ENCODE assay signal across 8 cellular contexts in the genomic region with DNA sequence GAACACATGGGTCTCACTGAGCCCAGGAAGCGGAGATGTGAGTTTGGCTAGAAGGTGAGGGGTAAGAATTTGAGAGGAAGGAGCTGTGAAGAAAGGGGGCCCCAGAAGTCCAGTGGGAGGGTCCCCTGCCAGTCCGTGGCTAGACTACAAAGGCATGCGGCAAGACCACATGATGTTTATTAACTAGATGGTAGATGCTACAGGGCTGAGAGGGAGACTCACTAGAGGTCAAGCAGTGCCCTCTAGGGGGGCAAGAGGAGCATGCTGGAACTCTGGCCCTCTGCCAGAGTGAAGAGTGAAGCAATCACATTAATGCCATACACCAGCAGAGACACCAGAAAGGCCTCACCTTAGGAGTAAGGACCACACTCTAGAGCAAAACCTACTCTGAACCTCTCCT. TPM values are rescaled to one million over a fixed set of nuclear protein-coding genes. Genes with fewer than 3 reads are reported as not detected.
DNase-seq lines count a peak whose midpoint lies in the region; ATAC-seq and TF ChIP-seq lines count a peak whose summit lies in the region.

No MANE protein-coding gene starts in this region.

- H3K9me3 ChIP-seq in smooth muscle cell (replicated peaks; ENCODE audit: low read depth) (no peaks in the 10 kb centered on the region), vagina (no peaks in the 10 kb centered on the region)

- no peak overlapping the region for H3K4me2 ChIP-seq in smooth muscle cell

- no peak overlapping the region for H3K4me3 ChIP-seq in smooth muscle cell
- no peak overlapping the region for H3K4me3 ChIP-seq in vagina

- H4K20me1 ChIP-seq in smooth muscle cell (ENCODE audit: low read depth): peaks cover 91% of the 10 kb centered on the region

- TF ChIP-seq CTCF in GM12874 (IDR thresholded peaks at IDR 0.05; ENCODE audit: insufficient read depth, low read depth, low read length) (peak; percentile 55), smooth muscle cell (IDR thresholded peaks at IDR 0.05; ENCODE audit: borderline replicate concordance, insufficient read depth, poor library complexity, severe bottlenecking) (peak; percentile 42), vagina (IDR thresholded peaks at IDR 0.05) (peak in 1 of 3 experiments; percentile 19)

- H3K9ac ChIP-seq in smooth muscle cell (ENCODE audit: low read depth): no peak overlapping the region

- no peaks in the 10 kb centered on the region for H3K27me3 ChIP-seq in smooth muscle cell (ENCODE audit: low read depth)
- H3K27me3 ChIP-seq in vagina: no peaks in the 10 kb centered on the region

- intact Hi-C loops in vagina (cut with DNase I): no loop called here

- TF ChIP-seq POLR2A in vagina (IDR thresholded peaks at IDR 0.05): no peak

- peaks cover 31% of the 10 kb centered on the region for H3K36me3 Mint-ChIP-seq in activated T-cell treated with anti-CD3 and anti-CD28 coated beads, Interleukin-2, amount 50 U/mL, for 4 hours (ENCODE audit: insufficient read depth)

- H2AFZ ChIP-seq in smooth muscle cell (ENCODE audit: low read depth): no peak overlapping the region

- H3K4me1 Mint-ChIP-seq in activated T-cell treated with anti-CD3 and anti-CD28 coated beads, Interleukin-2, amount 50 U/mL, for 4 hours (ENCODE audit: low read depth): peaks cover 67% of the 10 kb centered on the region

- no peaks in the 10 kb centered on the region for H3K36me3 ChIP-seq in smooth muscle cell (ENCODE audit: low read depth)
- peaks cover 0 to under 1% of the 10 kb centered on the region in 2 donors for H3K36me3 ChIP-seq in vagina

- peak; percentile 73 to 81 for DNase-seq in AML-193 (lab: John Stamatoyannopoulos, UW)
- peak; percentile 85 for DNase-seq in NCI-H510A (lab: John Stamatoyannopoulos, UW)
- DNase-seq in activated T-cell treated with anti-CD3 and anti-CD28 coated beads, Interleukin-2, amount 50 U/mL, for 4 hours: peak; percentile 48
- DNase-seq in globus pallidus (ENCODE audit: low spot score): peak; percentile 79
- no peak for DNase-seq in smooth muscle cell (lab: John Stamatoyannopoulos, UW; ENCODE audit: unreplicated experiment)
- no peak for DNase-seq in middle frontal gyrus (ENCODE audit: extremely low spot score, low spot score)
- DNase-seq in vagina (ENCODE audit: extremely low spot score in 2 of 2): no peak

- H3K79me2 ChIP-seq in smooth muscle cell (ENCODE audit: low read depth): peaks cover 44% of the 10 kb centered on the region

- H3K9me3 Mint-ChIP-seq in activated T-cell treated with anti-CD3 and anti-CD28 coated beads, Interleukin-2, amount 50 U/mL, for 4 hours: no peaks in the 10 kb centered on the region

- no peaks in the 10 kb centered on the region for H3K27me3 Mint-ChIP-seq in activated T-cell treated with anti-CD3 and anti-CD28 coated beads, Interleukin-2, amount 50 U/mL, for 4 hours (ENCODE audit: low read depth)

- H3K4me1 ChIP-seq in smooth muscle cell (ENCODE audit: low read depth): no peaks in the 10 kb centered on the region
- peaks cover 39% of the 10 kb centered on the region for H3K4me1 ChIP-seq in vagina

- H3K4me3 Mint-ChIP-seq in activated T-cell treated with anti-CD3 and anti-CD28 coated beads, Interleukin-2, amount 50 U/mL, for 4 hours: no peak overlapping the region

- ATAC-seq in activated T-cell treated with anti-CD3 and anti-CD28 coated beads, Interleukin-2, amount 50 U/mL, for 4 hours: peak; percentile 66 to 76

- no peak overlapping the region for H3K27ac ChIP-seq in smooth muscle cell (ENCODE audit: low read depth)
- no peak overlapping the region for H3K27ac ChIP-seq in vagina

- 38% methylated on average over 3 of the region's 3 CpGs for WGBS in smooth muscle cell (ENCODE audit: low lambda C conversion rate)

- no peaks in the 10 kb centered on the region for H3F3A ChIP-seq in smooth muscle cell (ENCODE audit: low read depth)

RNA-seq across cellular contexts. Expression of a gene that starts 12.2 kb away (rescaled TPM):
- 10 to 100 TPM; 16.4 to 19.2 (median 17.4) TPM for total RNA-seq in activated T-cell treated with anti-CD3 and anti-CD28 coated beads, Interleukin-2, amount 50 U/mL, for 4 hours
- 33.6 and 37.0 TPM in 2 replicates for total RNA-seq in smooth muscle cell
- 30.1 and 36.3 TPM in 2 replicates for polyA plus RNA-seq in smooth muscle cell
- 50.6 TPM for total RNA-seq in vagina

RNA-seq across cellular contexts. Expression of a gene that starts 12.6 kb away (rescaled TPM):
- 10 to 100 TPM; 60.6 to 61.8 (median 61.6) TPM for total RNA-seq in activated T-cell treated with anti-CD3 and anti-CD28 coated beads, Interleukin-2, amount 50 U/mL, for 4 hours
- total RNA-seq in smooth muscle cell: 10.8 and 12.2 TPM in 2 replicates
- polyA plus RNA-seq in smooth muscle cell: 21.8 and 25.8 TPM in 2 replicates
- total RNA-seq in vagina: 24.8 TPM

RNA-seq across cellular contexts. Expression of a gene that starts 28.1 kb away (rescaled TPM):
- total RNA-seq in activated T-cell treated with anti-CD3 and anti-CD28 coated beads, Interleukin-2, amount 50 U/mL, for 4 hours: 1 to 10 TPM in 1 of 3 donors, under 1 TPM in 2; 0.55 to 1.3 (median 0.76) TPM
- total RNA-seq in smooth muscle cell: 0.36 and 1.2 TPM in 2 replicates
- polyA plus RNA-seq in smooth muscle cell: 0.30 and 0.80 TPM in 2 replicates
- total RNA-seq in vagina: 6.4 TPM

Comparison
In these comparisons a context has a peak if more than half of its experiments do, and no peak if none do; other contexts are left out.
1. DNase-seq: peak in AML-193 (2 of 2), NCI-H510A (single experiment), activated T-cell treated with anti-CD3 and anti-CD28 coated beads, Interleukin-2, amount 50 U/mL, for 4 hours (single experiment) and globus pallidus (single experiment); none in smooth muscle cell (single experiment), middle frontal gyrus (single experiment) and vagina (0 of 2).